ENCODE assay signal across 8 cellular contexts in genomic region chr2:42493885-42494433, GRCh38. TPM values are rescaled to one million over a fixed set of nuclear protein-coding genes. Genes with fewer than 3 reads are reported as not detected.
A peak's percentile ranks its signal among the peaks of the same experiment; 100 is the strongest.
DNase-seq lines count a peak whose midpoint lies in the region; ATAC-seq and TF ChIP-seq lines count a peak whose summit lies in the region.

KCNG3 (minus strand) TSS chr2:42493982; CDS start chr2:42493501, 481 bp downstream.

- H3K27me3 Mint-ChIP-seq in nephron (ENCODE audit: low read depth): peaks cover 66% of the 10 kb centered on the region

- H3K4me3 Mint-ChIP-seq in nephron: peak within 1 kb of the TSS; percentile 86 to 93 (median 87)

- H3K27ac Mint-ChIP-seq in nephron: peak within 1 kb of the TSS in 1 of 3 experiments; percentile 43

- ATAC-seq in HG03432 (IDR thresholded peaks at IDR 0.05; ENCODE audit: unreplicated experiment): peak; percentile 68
- peak; percentile 87 for ATAC-seq in esophagus mucosa

- WGBS in suprapubic skin: 0% methylated on average over 1 of the region's 70 CpGs

- DNase-seq in NOMO-1 (lab: John Stamatoyannopoulos, UW; ENCODE audit: unreplicated experiment in 2 of 2) (peak; percentile 1 to 42), NOMO-1 treated with dmso at 0.1 percent for 144 hours (lab: John Stamatoyannopoulos, UW; ENCODE audit: unreplicated experiment) (no peak), NCI-H82 (lab: John Stamatoyannopoulos, UW) (peak; percentile 87), activated T-cell treated with anti-CD3 and anti-CD28 coated beads for 24 hours (ENCODE audit: low read depth) (peak; percentile 51), suprapubic skin (ENCODE audit: low spot score in 2 of 2) (peak in 1 of 2 donors; percentile 67)

- no peak for TF ChIP-seq POLR2A in suprapubic skin (IDR thresholded peaks at IDR 0.05)

- no peaks in the 10 kb centered on the region for H3K36me3 ChIP-seq in suprapubic skin

- H3K9me3 Mint-ChIP-seq in nephron: no peaks in the 10 kb centered on the region

- H3K4me1 ChIP-seq in suprapubic skin: peaks cover 20% of the 10 kb centered on the region

- H3K27ac ChIP-seq in suprapubic skin: no peak within 1 kb of the TSS

- peaks cover 12% of the 10 kb centered on the region for H3K27me3 ChIP-seq in suprapubic skin

- H3K9me3 ChIP-seq in suprapubic skin: no peaks in the 10 kb centered on the region

- TF ChIP-seq CTCF in nephron (IDR thresholded peaks at IDR 0.05; ENCODE audit: unreplicated experiment in 3 of 3): no peak
- no peak for TF ChIP-seq CTCF in suprapubic skin (IDR thresholded peaks at IDR 0.05)

- TF ChIP-seq EP300 in suprapubic skin (IDR thresholded peaks at IDR 0.05): no peak

- H3K4me3 ChIP-seq in suprapubic skin: peak within 1 kb of the TSS; percentile 56

- peaks cover 5% of the 10 kb centered on the region for H3K4me1 Mint-ChIP-seq in nephron

- no peaks in the 10 kb centered on the region for H3K36me3 Mint-ChIP-seq in nephron (ENCODE audit: low read depth)

RNA-seq across cellular contexts. Expression of gene KCNG3, which starts in this region (rescaled TPM):
- total RNA-seq in esophagus mucosa (0.12 TPM), suprapubic skin (1 to 10 TPM in 2 of 4 donors, under 1 TPM in 2; 0.59 to 1.6 (median 1.1) TPM)

Comparison
In these comparisons a context has a peak if more than half of its experiments do, and no peak if none do; other contexts are left out.
1. Peak in ATAC-seq in esophagus mucosa; RNA of the gene not detected or under 1 TPM.